Comparison of ENCODE assay signal across 24 cellular contexts in genomic region chr5:30041831-30042385, GRCh38.
"Had no signal": no experiment of that assay in that cellular context is flagged by ENCODE, and none has a peak within 500 bp of the region (broad histone marks: within the 10 kb centered on the region; RNA-seq: fewer than 3 reads in every experiment).

No MANE protein-coding gene starts in this region.

- H3K27ac ChIP-seq: brain microvascular endothelial cell, foreskin keratinocyte, hepatocyte, left lung, neutrophil, parathyroid adenoma, thyroid gland, WERI-Rb-1 had no signal

- H3K27me3 ChIP-seq: brain microvascular endothelial cell, foreskin keratinocyte, hepatocyte, left lung, neutrophil, thyroid gland had no signal

- H3K36me3 ChIP-seq: brain microvascular endothelial cell, left lung, neutrophil, thyroid gland, WERI-Rb-1 had no signal

- H2AFZ ChIP-seq: hepatocyte, parathyroid adenoma had no signal

- H3K9me3 ChIP-seq: left lung, neutrophil, thyroid gland had no signal

- ATAC-seq: activated CD8-positive, alpha-beta T cell treated with anti-CD3 and anti-CD28 coated beads, Interleukin-2, amount 10 ng/mL, durations not matched to agents 7 days and 5 days; foreskin keratinocyte; left lung; natural killer cell treated with Interleukin-12 subunit alpha and Interleukin-12 subunit beta and Interleukin-15 and Interleukin-18, amount 100 ng/mL, for 72 hours had no signal

- DNase-seq: activated CD4-positive, alpha-beta T cell treated with anti-CD3 and anti-CD28 coated beads for 1 hour; activated CD4-positive, alpha-beta T cell treated with anti-CD3 and anti-CD28 coated beads, Interleukin-2, amount 50 U/mL, for 1 hour; activated CD8-positive, alpha-beta T cell treated with anti-CD3 and anti-CD28 coated beads, Interleukin-2, amount 10 ng/mL, durations not matched to agents 7 days and 5 days; activated gamma-delta T cell treated with Interleukin-2 at 50 U/mL for 16 hours; anterior cingulate cortex; brain microvascular endothelial cell; caudate nucleus; effector CD4-positive, alpha-beta T cell; erythroblast; foreskin keratinocyte; immature natural killer cell; kidney glomerular epithelial cell; midbrain; right cardiac atrium; stimulated activated CD4-positive, alpha-beta T cell treated with anti-CD3 and anti-CD28 coated beads, Interleukin-12 subunit alpha, Interleukin-12 subunit beta, amount 100 ng/mL, for 4 hours; stimulated activated CD4-positive, alpha-beta T cell treated with anti-CD3 and anti-CD28 coated beads, Interleukin-4, amount 100 ng/mL, for 4 hours; substantia nigra; thyroid gland; WERI-Rb-1 had no signal

- H3K4me3 ChIP-seq: hepatocyte, left lung, thyroid gland had no signal

- H3K4me2 ChIP-seq: hepatocyte had no signal

- H3K4me1 ChIP-seq: foreskin keratinocyte, left lung, parathyroid adenoma, thyroid gland had no signal

- H3K9ac ChIP-seq: parathyroid adenoma had no signal
